ENCODE assay signal across 8 cellular contexts in genomic region chr19:2270572-2271515, GRCh38. TPM values are rescaled to one million over a fixed set of nuclear protein-coding genes. Genes with fewer than 3 reads are reported as not detected.
DNase-seq lines count a peak whose midpoint lies in the region; ATAC-seq and TF ChIP-seq lines count a peak whose summit lies in the region.

No MANE protein-coding gene starts in this region.

- H3K9me3 Mint-ChIP-seq in activated T-cell treated with anti-CD3 and anti-CD28 coated beads, Interleukin-2, amount 50 U/mL, for 24 hours, result no peaks in the 10 kb centered on the region

- TF ChIP-seq CTCF in epithelial cell of proximal tubule (conservative IDR thresholded peaks at IDR 0.05; ENCODE audit: low read depth, low read length), result no peak

- peak overlapping the region; percentile 91 for H3K4me3 Mint-ChIP-seq in activated T-cell treated with anti-CD3 and anti-CD28 coated beads, Interleukin-2, amount 50 U/mL, for 24 hours

- H3K9me3 ChIP-seq in mononuclear cell (ENCODE audit: low read depth, low read length), result no peaks in the 10 kb centered on the region

- H3K27me3 Mint-ChIP-seq in activated T-cell treated with anti-CD3 and anti-CD28 coated beads, Interleukin-2, amount 50 U/mL, for 24 hours, result no peaks in the 10 kb centered on the region

- H3K4me1 Mint-ChIP-seq in activated T-cell treated with anti-CD3 and anti-CD28 coated beads, Interleukin-2, amount 50 U/mL, for 24 hours (ENCODE audit: low read depth), result peaks cover 45% of the 10 kb centered on the region

- peaks cover 75% of the 10 kb centered on the region for H3K4me1 ChIP-seq in mononuclear cell (ENCODE audit: insufficient read depth, low read length)

- H3K4me3 ChIP-seq in epithelial cell of proximal tubule (ENCODE audit: low read depth, low read length) (peak overlapping the region; percentile 99), mononuclear cell (ENCODE audit: low read length) (peak overlapping the region; percentile 100)

- H3K27ac Mint-ChIP-seq in activated T-cell treated with anti-CD3 and anti-CD28 coated beads, Interleukin-2, amount 50 U/mL, for 24 hours, result peak overlapping the region; percentile 96

- DNase-seq in NCI-H1105 treated with DMSO at 0.1 percent for 48 hours (lab: John Stamatoyannopoulos, UW), result peak; percentile 13
- DNase-seq in NCI-H1105 (lab: John Stamatoyannopoulos, UW), result no peak
- peak; percentile 68 for DNase-seq in OCI-M1 (lab: John Stamatoyannopoulos, UW)
- DNase-seq in activated T-cell treated with anti-CD3 and anti-CD28 coated beads, Interleukin-2, amount 50 U/mL, for 24 hours, result peak; percentile 80
- DNase-seq in epithelial cell of proximal tubule (ENCODE audit: low read depth), result no peak
- peak; percentile 70 to 71 for DNase-seq in stimulated activated CD8-positive, alpha-beta memory T cell treated with anti-CD3 and anti-CD28 coated beads, Interleukin-15, amount 100 ng/mL, for 48 hours (ENCODE audit: low read depth in 2 of 2)

- ATAC-seq in GM21390 (IDR thresholded peaks at IDR 0.05; ENCODE audit: unreplicated experiment), result no peak

- H3K27me3 ChIP-seq in mononuclear cell (ENCODE audit: insufficient read depth, low read length), result no peaks in the 10 kb centered on the region

- peaks cover 49% of the 10 kb centered on the region for H3K36me3 Mint-ChIP-seq in activated T-cell treated with anti-CD3 and anti-CD28 coated beads, Interleukin-2, amount 50 U/mL, for 24 hours (ENCODE audit: low read depth)

RNA-seq across cellular contexts. Expression of gene PEAK3, which starts 11.1 kb away (rescaled TPM):
- total RNA-seq in epithelial cell of proximal tubule (not detected in 2 replicates), mononuclear cell (0.52 TPM)

RNA-seq across cellular contexts. Expression of gene JSRP1, which starts 14.6 kb away (rescaled TPM):
- total RNA-seq in epithelial cell of proximal tubule (3.5 and 4.1 TPM in 2 replicates), mononuclear cell (not detected)

RNA-seq across cellular contexts. Expression of gene AMH, which starts 21.7 kb away (rescaled TPM):
- 0.52 and 1.7 TPM in 2 replicates for total RNA-seq in epithelial cell of proximal tubule
- total RNA-seq in mononuclear cell, result 1.3 TPM

RNA-seq across cellular contexts. Expression of gene SF3A2, which starts 34.2 kb away (rescaled TPM):
- 51.7 and 61.2 TPM in 2 replicates for total RNA-seq in epithelial cell of proximal tubule
- 68.1 TPM for total RNA-seq in mononuclear cell

RNA-seq across cellular contexts. Expression of gene PLEKHJ1, which starts 34.7 kb away (rescaled TPM):
- total RNA-seq in epithelial cell of proximal tubule (167 and 208 TPM in 2 replicates), mononuclear cell (25.3 TPM)

Comparison
In these comparisons a context has a peak if more than half of its experiments do, and no peak if none do; other contexts are left out.
1. DNase-seq: peak in NCI-H1105 treated with DMSO at 0.1 percent for 48 hours (single experiment), OCI-M1 (single experiment), activated T-cell treated with anti-CD3 and anti-CD28 coated beads, Interleukin-2, amount 50 U/mL, for 24 hours (single experiment) and stimulated activated CD8-positive, alpha-beta memory T cell treated with anti-CD3 and anti-CD28 coated beads, Interleukin-15, amount 100 ng/mL, for 48 hours (2 of 2); none in NCI-H1105 (single experiment) and epithelial cell of proximal tubule (single experiment).